28 cellular contexts compared by ENCODE assay signal in genomic region chr15:69127226-69127625, GRCh38.
"Had no signal": no experiment of that assay in that cellular context is flagged by ENCODE, and none has a peak within 500 bp of the region (broad histone marks: within the 10 kb centered on the region; RNA-seq: fewer than 3 reads in every experiment).

No MANE protein-coding gene starts in this region.

- H3K36me3 ChIP-seq: adrenal gland, ascending aorta, colonic mucosa, esophagus muscularis mucosa, gastrocnemius medialis, tibial nerve, uterus had no signal

- H3K27ac Mint-ChIP-seq: activated B cell treated with CpG ODN at 0.5 μM for 24 hours; activated CD4-positive, alpha-beta T cell treated with anti-CD3 and anti-CD28 coated beads for 36 hours; activated naive CD4-positive, alpha-beta T cell treated with anti-CD3 and anti-CD28 coated beads, Interleukin-2, amount 50 U/mL, for 72 hours; activated T-cell treated with anti-CD3 and anti-CD28 coated beads, Interleukin-2, amount 50 U/mL, for 24 hours; activated T-helper 17 cell treated with anti-CD3 and anti-CD28 coated beads, Interleukin-2, amount 50 U/mL, for 72 hours; naive thymus-derived CD4-positive, alpha-beta T cell; stimulated activated naive CD8-positive, alpha-beta T cell treated with anti-CD3 and anti-CD28 coated beads, Interleukin-15, Interleukin-2, amounts not matched to agents 100 ng/mL and 50 ng/mL, for 24 hours; T-helper 1 cell treated with Interleukin-12 subunit alpha and Interleukin-12 subunit beta and Interleukin-4 antibody, amounts not matched to agents 30 μg/mL and 1 μg/mL, for 36 hours had no signal

- H3K9me3 Mint-ChIP-seq: activated B cell treated with CpG ODN at 0.5 μM for 24 hours; activated naive CD4-positive, alpha-beta T cell treated with anti-CD3 and anti-CD28 coated beads, Interleukin-2, amount 50 U/mL, for 72 hours; activated T-cell treated with anti-CD3 and anti-CD28 coated beads, Interleukin-2, amount 50 U/mL, for 24 hours; activated T-helper 17 cell treated with anti-CD3 and anti-CD28 coated beads, Interleukin-2, amount 50 U/mL, for 72 hours; central memory CD8-positive, alpha-beta T cell; naive thymus-derived CD4-positive, alpha-beta T cell; neural crest cell; stimulated activated naive CD8-positive, alpha-beta T cell treated with anti-CD3 and anti-CD28 coated beads, Interleukin-15, Interleukin-2, amounts not matched to agents 100 ng/mL and 50 ng/mL, for 24 hours; T-helper 1 cell treated with Interleukin-12 subunit alpha and Interleukin-12 subunit beta and Interleukin-4 antibody, amounts not matched to agents 30 μg/mL and 1 μg/mL, for 36 hours had no signal

- H3K27me3 Mint-ChIP-seq: activated B cell treated with CpG ODN at 0.5 μM for 24 hours; activated CD4-positive, alpha-beta T cell treated with anti-CD3 and anti-CD28 coated beads for 36 hours; activated T-cell treated with anti-CD3 and anti-CD28 coated beads, Interleukin-2, amount 50 U/mL, for 24 hours; activated T-helper 17 cell treated with anti-CD3 and anti-CD28 coated beads, Interleukin-2, amount 50 U/mL, for 72 hours; central memory CD8-positive, alpha-beta T cell; stimulated activated naive CD8-positive, alpha-beta T cell treated with anti-CD3 and anti-CD28 coated beads, Interleukin-15, Interleukin-2, amounts not matched to agents 100 ng/mL and 50 ng/mL, for 24 hours had no signal

- DNase-seq: activated B cell treated with CpG ODN at 0.5 μM for 24 hours; activated CD4-positive, alpha-beta T cell treated with anti-CD3 and anti-CD28 coated beads for 36 hours; activated CD4-positive, alpha-beta T cell treated with anti-CD3 and anti-CD28 coated beads, Interleukin-2, amount 50 U/mL, for 4 hours; activated CD8-positive, alpha-beta memory T cell treated with anti-CD3 and anti-CD28 coated beads for 24 hours; activated CD8-positive, alpha-beta memory T cell treated with anti-CD3 and anti-CD28 coated beads, Interleukin-2, amount 50 U/mL, for 4 hours; activated T-cell treated with anti-CD3 and anti-CD28 coated beads, Interleukin-2, amount 50 U/mL, for 24 hours; adrenal gland; colonic mucosa; gastrocnemius medialis; hypothalamus; islet precursor cell; left cardiac atrium; mesendoderm; mucosa of descending colon; naive thymus-derived CD4-positive, alpha-beta T cell; occipital lobe; stimulated activated CD4-positive, alpha-beta T cell treated with anti-CD3 and anti-CD28 coated beads, Interleukin-4, amount 100 ng/mL, for 24 hours; T1000; uterus had no signal

- H3K4me1 ChIP-seq: ascending aorta, colonic mucosa, gastrocnemius medialis, uterus had no signal

- H3K27ac ChIP-seq: ascending aorta, colonic mucosa, esophagus muscularis mucosa, gastrocnemius medialis, tibial nerve, uterus had no signal

- H3K27me3 ChIP-seq: adrenal gland, ascending aorta, colonic mucosa, esophagus muscularis mucosa, gastrocnemius medialis, tibial nerve, uterus had no signal

- H3K36me3 Mint-ChIP-seq: activated naive CD4-positive, alpha-beta T cell treated with anti-CD3 and anti-CD28 coated beads, Interleukin-2, amount 50 U/mL, for 72 hours; naive thymus-derived CD4-positive, alpha-beta T cell had no signal

- H3K4me3 Mint-ChIP-seq: activated B cell treated with CpG ODN at 0.5 μM for 24 hours; activated CD4-positive, alpha-beta T cell treated with anti-CD3 and anti-CD28 coated beads for 36 hours; activated T-cell treated with anti-CD3 and anti-CD28 coated beads, Interleukin-2, amount 50 U/mL, for 24 hours; activated T-helper 17 cell treated with anti-CD3 and anti-CD28 coated beads, Interleukin-2, amount 50 U/mL, for 72 hours; central memory CD8-positive, alpha-beta T cell; naive thymus-derived CD4-positive, alpha-beta T cell; neural crest cell; stimulated activated naive CD8-positive, alpha-beta T cell treated with anti-CD3 and anti-CD28 coated beads, Interleukin-15, Interleukin-2, amounts not matched to agents 100 ng/mL and 50 ng/mL, for 24 hours; T-helper 1 cell treated with Interleukin-12 subunit alpha and Interleukin-12 subunit beta and Interleukin-4 antibody, amounts not matched to agents 30 μg/mL and 1 μg/mL, for 36 hours had no signal

- H3K9me3 ChIP-seq: adrenal gland, ascending aorta, colonic mucosa, esophagus muscularis mucosa, gastrocnemius medialis, mucosa of descending colon, tibial nerve, uterus had no signal

- H3K4me1 Mint-ChIP-seq: activated T-helper 17 cell treated with anti-CD3 and anti-CD28 coated beads, Interleukin-2, amount 50 U/mL, for 72 hours; central memory CD8-positive, alpha-beta T cell had no signal

- H3K4me3 ChIP-seq: adrenal gland, ascending aorta, colonic mucosa, esophagus muscularis mucosa, gastrocnemius medialis, mucosa of descending colon, tibial nerve, uterus had no signal
